15 cellular contexts compared by ENCODE assay signal in the genomic region with DNA sequence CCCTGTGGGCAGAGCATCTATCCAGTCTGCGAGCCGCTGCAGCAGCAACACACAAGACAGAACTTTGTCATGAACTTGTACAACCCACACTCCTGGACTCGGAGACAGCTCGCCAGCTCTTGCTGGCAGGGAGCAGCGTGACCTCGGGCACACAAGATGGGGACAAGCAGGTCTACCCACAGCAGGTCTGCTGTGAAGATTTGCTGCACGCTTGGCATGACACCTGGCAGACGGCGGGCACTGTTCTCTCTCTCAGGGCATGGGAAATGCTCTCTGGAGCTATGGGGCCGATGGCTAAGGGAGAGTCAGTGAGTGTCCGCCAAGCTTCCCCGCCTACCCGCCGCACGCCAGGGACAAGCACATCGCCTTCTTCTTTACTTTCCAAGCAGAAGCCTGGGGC.
A peak's percentile ranks its signal among the peaks of the same experiment; 100 is the strongest.
DNase-seq lines count a peak whose midpoint lies in the region; ATAC-seq and TF ChIP-seq lines count a peak whose summit lies in the region.
"Had no signal": no experiment of that assay in that cellular context is flagged by ENCODE, and none has a peak within 500 bp of the region (broad histone marks: within the 10 kb centered on the region; RNA-seq: fewer than 3 reads in every experiment).

No MANE protein-coding gene starts in this region.

- peak; percentile 28 for DNase-seq in natural killer cell treated with Interleukin-12 subunit alpha and Interleukin-12 subunit beta and Interleukin-15 and Interleukin-18, amount 100 ng/mL, for 72 hours (ENCODE audit: low spot score)
- DNase-seq in natural killer cell = no peak
- DNase-seq in effector memory CD8-positive, alpha-beta T cell = no peak
- DNase-seq in ovary = peak in 3 of 5 donors; percentile 25 to 39 (median 34)
- peak; percentile 53 to 71 for DNase-seq in aorta
- no peak for DNase-seq in activated CD8-positive, alpha-beta T cell treated with anti-CD3 and anti-CD28 coated beads for 36 hours
- DNase-seq in activated CD4-positive, alpha-beta T cell treated with anti-CD3 and anti-CD28 coated beads, Interleukin-2, amount 50 U/mL, for 4 hours = no peak
- DNase-seq: colonic mucosa; erythroblast; NCI-H187; stimulated activated CD4-positive, alpha-beta T cell treated with anti-CD3 and anti-CD28 coated beads, Interleukin-1b, Interleukin-23, amount 100 ng/mL, for 48 hours had no signal

- POLR2A ChIA-PET in activated CD8-positive, alpha-beta T cell treated with anti-CD3 and anti-CD28 coated beads for 36 hours (lab: Charles Lee) = no interaction called here

- TF ChIP-seq POLR2A in ovary (IDR thresholded peaks at IDR 0.05) = no peak

- peaks cover 11% of the 10 kb centered on the region for H3K4me1 ChIP-seq in ovary (ENCODE audit: insufficient read depth)
- H3K4me1 ChIP-seq in aorta (ENCODE audit: control insufficient read depth in 1 of 2, insufficient read depth in 2 of 2, low read length in 2 of 2) = no peaks in the 10 kb centered on the region

- CTCF ChIA-PET in activated CD8-positive, alpha-beta T cell treated with anti-CD3 and anti-CD28 coated beads for 36 hours (lab: Charles Lee) = interaction anchor here (1.1 to 2.8 kb wide), 2 partner anchors 12 to 49 kb away, joined by 3 to 11 read pairs; no protein-coding TSS in a partner anchor

- H3K36me3 ChIP-seq in ovary (no peaks in the 10 kb centered on the region), aorta (ENCODE audit: control insufficient read depth in 1 of 2, insufficient read depth in 2 of 2, low read length in 1 of 2) (no peaks in the 10 kb centered on the region)

- ATAC-seq in natural killer cell treated with Interleukin-12 subunit alpha and Interleukin-12 subunit beta and Interleukin-15 and Interleukin-18, amount 100 ng/mL, for 72 hours = no peak
- ATAC-seq in natural killer cell = no peak
- ATAC-seq in effector memory CD8-positive, alpha-beta T cell (replicated peaks) = no peak
- ATAC-seq in aorta (ENCODE audit: low FRiP score) = no peak
- no peak for ATAC-seq in activated CD8-positive, alpha-beta T cell treated with anti-CD3 and anti-CD28 coated beads for 36 hours
- ATAC-seq in GM18909 (IDR thresholded peaks at IDR 0.05; ENCODE audit: poor library complexity, unreplicated experiment) = no peak

- intact Hi-C loops in natural killer cell (cut with micrococcal nuclease) = no loop called here
- intact Hi-C loops in ovary (cut with DNase I) = loop anchor here in 3 of 4 donors (5.0 to 10.0 kb wide), 5 partner anchors 99 to 906 kb away; partner anchors contain the start of gene ITPKB (in 1 of the 3)
- intact Hi-C loops in aorta (cut with DNase I) = no loop called here
- intact Hi-C loops in activated CD8-positive, alpha-beta T cell treated with anti-CD3 and anti-CD28 coated beads for 36 hours (cut with micrococcal nuclease) = no loop called here

- TF ChIP-seq CTCF in natural killer cell (IDR thresholded peaks at IDR 0.05) = no peak
- no peak for TF ChIP-seq CTCF in ovary (IDR thresholded peaks at IDR 0.05)
- TF ChIP-seq CTCF in activated CD8-positive, alpha-beta T cell treated with anti-CD3 and anti-CD28 coated beads for 36 hours (IDR thresholded peaks at IDR 0.05) = no peak

- H3K36me3 Mint-ChIP-seq in natural killer cell treated with Interleukin-12 subunit alpha and Interleukin-12 subunit beta and Interleukin-15 and Interleukin-18, amount 100 ng/mL, for 72 hours = no peaks in the 10 kb centered on the region
- H3K36me3 Mint-ChIP-seq in natural killer cell = no peaks in the 10 kb centered on the region
- H3K36me3 Mint-ChIP-seq in effector memory CD8-positive, alpha-beta T cell (ENCODE audit: insufficient read depth) = peaks cover 59% of the 10 kb centered on the region
- peaks cover 35% of the 10 kb centered on the region for H3K36me3 Mint-ChIP-seq in activated CD8-positive, alpha-beta T cell treated with anti-CD3 and anti-CD28 coated beads for 36 hours (ENCODE audit: low read depth)

- H3K27me3 Mint-ChIP-seq in natural killer cell treated with Interleukin-12 subunit alpha and Interleukin-12 subunit beta and Interleukin-15 and Interleukin-18, amount 100 ng/mL, for 72 hours = no peaks in the 10 kb centered on the region
- H3K27me3 Mint-ChIP-seq in natural killer cell (ENCODE audit: low read depth in 2 of 2) = no peaks in the 10 kb centered on the region
- no peaks in the 10 kb centered on the region for H3K27me3 Mint-ChIP-seq in effector memory CD8-positive, alpha-beta T cell
- no peaks in the 10 kb centered on the region for H3K27me3 Mint-ChIP-seq in activated CD8-positive, alpha-beta T cell treated with anti-CD3 and anti-CD28 coated beads for 36 hours
- H3K27me3 Mint-ChIP-seq: type B pancreatic cell had no signal

- no peak for TF ChIP-seq EP300 in ovary (IDR thresholded peaks at IDR 0.05)

- no peaks in the 10 kb centered on the region for H3K9me3 Mint-ChIP-seq in natural killer cell treated with Interleukin-12 subunit alpha and Interleukin-12 subunit beta and Interleukin-15 and Interleukin-18, amount 100 ng/mL, for 72 hours
- H3K9me3 Mint-ChIP-seq in natural killer cell = no peaks in the 10 kb centered on the region
- no peaks in the 10 kb centered on the region for H3K9me3 Mint-ChIP-seq in effector memory CD8-positive, alpha-beta T cell
- H3K9me3 Mint-ChIP-seq in activated CD8-positive, alpha-beta T cell treated with anti-CD3 and anti-CD28 coated beads for 36 hours = no peaks in the 10 kb centered on the region
- H3K9me3 Mint-ChIP-seq: type B pancreatic cell had no signal

- H3K4me1 Mint-ChIP-seq in natural killer cell treated with Interleukin-12 subunit alpha and Interleukin-12 subunit beta and Interleukin-15 and Interleukin-18, amount 100 ng/mL, for 72 hours (ENCODE audit: low read depth in 2 of 2) = peaks cover 21 to 22% of the 10 kb centered on the region in 2 donors
- peaks cover 18 to 29% of the 10 kb centered on the region in 2 donors for H3K4me1 Mint-ChIP-seq in natural killer cell
- H3K4me1 Mint-ChIP-seq in effector memory CD8-positive, alpha-beta T cell (ENCODE audit: low read depth in 2 of 2) = peaks cover 23 to 29% of the 10 kb centered on the region in 2 donors
- H3K4me1 Mint-ChIP-seq in activated CD8-positive, alpha-beta T cell treated with anti-CD3 and anti-CD28 coated beads for 36 hours (ENCODE audit: low read depth) = peaks cover 55% of the 10 kb centered on the region

- no peaks in the 10 kb centered on the region for H3K27me3 ChIP-seq in ovary
- no peaks in the 10 kb centered on the region for H3K27me3 ChIP-seq in aorta (ENCODE audit: control insufficient read depth in 1 of 2, insufficient read depth in 2 of 2, low read length in 1 of 2)
- H3K27me3 ChIP-seq: colonic mucosa, SJSA1 had no signal

- H3K4me3 ChIP-seq in ovary (no peak overlapping the region), aorta (ENCODE audit: low read length in 2 of 2) (no peak overlapping the region)
- H3K4me3 ChIP-seq: colonic mucosa, psoas muscle, SJSA1 had no signal

- no peak overlapping the region for H3K4me3 Mint-ChIP-seq in natural killer cell treated with Interleukin-12 subunit alpha and Interleukin-12 subunit beta and Interleukin-15 and Interleukin-18, amount 100 ng/mL, for 72 hours
- H3K4me3 Mint-ChIP-seq in natural killer cell = no peak overlapping the region
- no peak overlapping the region for H3K4me3 Mint-ChIP-seq in effector memory CD8-positive, alpha-beta T cell
- no peak overlapping the region for H3K4me3 Mint-ChIP-seq in activated CD8-positive, alpha-beta T cell treated with anti-CD3 and anti-CD28 coated beads for 36 hours
- H3K4me3 Mint-ChIP-seq: type B pancreatic cell had no signal

- peak overlapping the region in 1 of 2 donors; percentile 30 for H3K27ac ChIP-seq in ovary
- no peak overlapping the region for H3K27ac ChIP-seq in aorta (ENCODE audit: low read depth in 1 of 2, low read length in 2 of 2)
- H3K27ac ChIP-seq: colonic mucosa, SJSA1 had no signal

- H3K27ac Mint-ChIP-seq in natural killer cell treated with Interleukin-12 subunit alpha and Interleukin-12 subunit beta and Interleukin-15 and Interleukin-18, amount 100 ng/mL, for 72 hours = peak overlapping the region in 1 of 2 donors; percentile 23
- H3K27ac Mint-ChIP-seq in natural killer cell = peak overlapping the region in 1 of 2 donors; percentile 73
- H3K27ac Mint-ChIP-seq in effector memory CD8-positive, alpha-beta T cell = peak overlapping the region; percentile 68 to 74
- H3K27ac Mint-ChIP-seq in activated CD8-positive, alpha-beta T cell treated with anti-CD3 and anti-CD28 coated beads for 36 hours = no peak overlapping the region
- H3K27ac Mint-ChIP-seq: type B pancreatic cell had no signal

- 73 to 76% (median 74%) methylated on average over 14 to 16 of the region's 16 CpGs for WGBS in ovary, 3 donors
- WGBS in aorta, 2 donors = 84% methylated on average over 16 of the region's 16 CpGs

- H3K9me3 ChIP-seq in ovary = no peaks in the 10 kb centered on the region
- H3K9me3 ChIP-seq in aorta (ENCODE audit: control insufficient read depth, low read length) = no peaks in the 10 kb centered on the region
- H3K9me3 ChIP-seq: colonic mucosa, psoas muscle, SJSA1 had no signal

Comparison
In these comparisons a context has a peak if more than half of its experiments do, and no peak if none do; other contexts are left out.
1. DNase-seq: peak in natural killer cell treated with Interleukin-12 subunit alpha and Interleukin-12 subunit beta and Interleukin-15 and Interleukin-18, amount 100 ng/mL, for 72 hours (single experiment), ovary (3 of 5) and aorta (2 of 2); none in natural killer cell (single experiment), effector memory CD8-positive, alpha-beta T cell (0 of 3), activated CD8-positive, alpha-beta T cell treated with anti-CD3 and anti-CD28 coated beads for 36 hours (single experiment) and activated CD4-positive, alpha-beta T cell treated with anti-CD3 and anti-CD28 coated beads, Interleukin-2, amount 50 U/mL, for 4 hours (0 of 2).
2. intact Hi-C loops: an anchor here in ovary (5.0 to 10.0 kb wide); none called in natural killer cell, aorta and activated CD8-positive, alpha-beta T cell treated with anti-CD3 and anti-CD28 coated beads for 36 hours.